Comparison of ENCODE assay signal across 8 cellular contexts in genomic region chr11:6389921-6390717, GRCh38.
DNase-seq lines count a peak whose midpoint lies in the region; ATAC-seq and TF ChIP-seq lines count a peak whose summit lies in the region.

SMPD1 (plus strand) TSS chr11:6390474; CDS start chr11:6390599, 125 bp downstream.

- peak within 1 kb of the TSS; percentile 81 for H3K4me3 ChIP-seq in GM06990 (replicated peaks; ENCODE audit: low read depth, low read length)
- peak within 1 kb of the TSS; percentile 69 for H3K4me3 ChIP-seq in HFF-Myc (replicated peaks; ENCODE audit: low read depth, low read length)

- H3K27me3 ChIP-seq in GM06990 (replicated peaks; ENCODE audit: control insufficient read depth, insufficient read depth, low read length) = no peaks in the 10 kb centered on the region

- peaks cover 3% of the 10 kb centered on the region for H3K36me3 Mint-ChIP-seq in activated naive CD4-positive, alpha-beta T cell treated with anti-CD3 and anti-CD28 coated beads, Interleukin-2, amount 50 U/mL, for 24 hours

- peak; percentile 94 for DNase-seq in GM06990 (ENCODE audit: extremely low read depth, insufficient read length)
- peak; percentile 53 for DNase-seq in HFF-Myc (ENCODE audit: extremely low read depth, low read depth)
- DNase-seq in MV-4-11 (lab: John Stamatoyannopoulos, UW) = peak; percentile 91
- DNase-seq in globus pallidus (ENCODE audit: low spot score) = peak; percentile 95
- peak; percentile 67 to 97 (median 92) for DNase-seq in nucleus accumbens (lab: John Stamatoyannopoulos, UW)
- peak; percentile 92 for DNase-seq in superior temporal gyrus (ENCODE audit: extremely low spot score)

- ATAC-seq in SK-N-SH treated with all-trans-retinoic acid at 6 μM for 48 hours = peak; percentile 93

- H3K27me3 Mint-ChIP-seq in activated naive CD4-positive, alpha-beta T cell treated with anti-CD3 and anti-CD28 coated beads, Interleukin-2, amount 50 U/mL, for 24 hours = no peaks in the 10 kb centered on the region

- no peaks in the 10 kb centered on the region; the same call in 1 of the 2 replicates for H3K36me3 ChIP-seq in GM06990 (ENCODE audit: control insufficient read depth, insufficient read depth, low read length)

- H3K9me3 Mint-ChIP-seq in activated naive CD4-positive, alpha-beta T cell treated with anti-CD3 and anti-CD28 coated beads, Interleukin-2, amount 50 U/mL, for 24 hours = no peaks in the 10 kb centered on the region

- H3K4me3 Mint-ChIP-seq in activated naive CD4-positive, alpha-beta T cell treated with anti-CD3 and anti-CD28 coated beads, Interleukin-2, amount 50 U/mL, for 24 hours = peak within 1 kb of the TSS; percentile 87

- peaks cover 63% of the 10 kb centered on the region for H3K4me1 Mint-ChIP-seq in activated naive CD4-positive, alpha-beta T cell treated with anti-CD3 and anti-CD28 coated beads, Interleukin-2, amount 50 U/mL, for 24 hours

- H3K27ac Mint-ChIP-seq in activated naive CD4-positive, alpha-beta T cell treated with anti-CD3 and anti-CD28 coated beads, Interleukin-2, amount 50 U/mL, for 24 hours = peak within 1 kb of the TSS; percentile 100

- TF ChIP-seq CTCF in GM06990 (IDR thresholded peaks at IDR 0.05; ENCODE audit: insufficient read depth, low read length, poor library complexity, severe bottlenecking) (no peak), HFF-Myc (IDR thresholded peaks at IDR 0.05; ENCODE audit: low read depth, low read length, missing control alignments) (no peak)

TF ChIP-seq in SK-N-SH treated with all-trans-retinoic acid at 6 μM for 48 hours, 23 proteins besides CTCF, POLR2A, EP300 and RAD21:
- TF ChIP-seq TOX (CRISPR knock-in tag; IDR thresholded peaks at IDR 0.05; ENCODE audit: borderline replicate concordance) (no peak), GLIS3 (CRISPR knock-in tag; IDR thresholded peaks at IDR 0.05) (no peak), CSRNP3 (CRISPR knock-in tag; IDR thresholded peaks at IDR 0.05) (no peak), ZFP30 (CRISPR knock-in tag; IDR thresholded peaks at IDR 0.05) (no peak), ZNF8 (CRISPR knock-in tag; IDR thresholded peaks at IDR 0.05) (no peak), RARB (CRISPR knock-in tag; IDR thresholded peaks at IDR 0.05) (no peak), ZFP3 (CRISPR knock-in tag; IDR thresholded peaks at IDR 0.05) (no peak), ISL1 (CRISPR knock-in tag; IDR thresholded peaks at IDR 0.05) (no peak), TSHZ2 (CRISPR knock-in tag; IDR thresholded peaks at IDR 0.05) (no peak), PPARA (CRISPR knock-in tag; IDR thresholded peaks at IDR 0.05; ENCODE audit: borderline replicate concordance) (no peak), ZNF70 (CRISPR knock-in tag; IDR thresholded peaks at IDR 0.05) (no peak), ZC3H10 (CRISPR knock-in tag; IDR thresholded peaks at IDR 0.05) (no peak), ARNTL (CRISPR knock-in tag; IDR thresholded peaks at IDR 0.05; ENCODE audit: borderline replicate concordance, low read depth) (no peak), PATZ1 (CRISPR knock-in tag; IDR thresholded peaks at IDR 0.05; ENCODE audit: borderline replicate concordance) (no peak)
TF ChIP-seq in SK-N-SH treated with all-trans-retinoic acid at 6 μM for 48 hours: peak in this region for 0.

Comparison
In these comparisons a context has a peak if more than half of its experiments do, and no peak if none do; other contexts are left out.
1. Peak in every context shown above with its lines: DNase-seq, ATAC-seq and H3K4me3 ChIP-seq.